In the genomic region with DNA sequence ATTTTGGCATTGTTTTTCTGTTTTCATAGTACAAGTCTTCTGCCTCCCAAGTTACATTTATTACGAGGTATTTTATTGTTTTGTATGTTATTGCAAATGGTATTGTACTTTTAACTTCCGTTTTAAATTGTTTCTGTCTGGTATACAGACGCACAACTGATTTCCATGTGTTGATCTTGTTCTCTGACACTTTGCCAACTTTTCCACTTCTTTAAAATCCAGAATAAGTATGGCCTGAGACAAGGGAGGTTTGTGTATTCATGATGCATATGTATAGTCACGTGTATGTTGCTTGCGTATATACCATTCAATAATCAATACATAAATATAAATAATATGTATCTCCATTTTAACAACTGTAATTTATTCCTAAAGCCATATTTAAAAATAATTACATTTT, we compare ENCODE assay signal across 9 cellular contexts. TPM values are rescaled to one million over a fixed set of nuclear protein-coding genes. Genes with fewer than 3 reads are reported as not detected.
DNase-seq lines count a peak whose midpoint lies in the region; ATAC-seq and TF ChIP-seq lines count a peak whose summit lies in the region.
"Had no signal": no experiment of that assay in that cellular context is flagged by ENCODE, and none has a peak within 500 bp of the region (broad histone marks: within the 10 kb centered on the region; RNA-seq: fewer than 3 reads in every experiment).

No MANE protein-coding gene starts in this region.

- no peak for DNase-seq in BE2C
- no peak for DNase-seq in MCF 10A (ENCODE audit: unreplicated experiment)
- DNase-seq in mesothelial cell of epicardium (ENCODE audit: low spot score in 2 of 2, unreplicated experiment in 2 of 2) = no peak
- DNase-seq in nucleus accumbens (lab: John Stamatoyannopoulos, UW) = no peak
- no peak for DNase-seq in DMS114 treated with DMSO at 0.1 percent for 48 hours (lab: John Stamatoyannopoulos, UW; ENCODE audit: unreplicated experiment)
- DNase-seq: DMS79 had no signal

- H3K4me1 ChIP-seq in BE2C (no peaks in the 10 kb centered on the region), KMS-11 (ENCODE audit: low read depth, poor library complexity, severe bottlenecking) (peaks cover 10% of the 10 kb centered on the region)

- H3K9ac ChIP-seq in KMS-11 = no peak overlapping the region

- BruUV-seq in MCF 10A (replicated peaks; lab: Mats Ljungman, UMichigan) = no TSS peak

- H2AFZ ChIP-seq in KMS-11 (ENCODE audit: low read depth) = peak overlapping the region; percentile 86; the same call in 1 of the 2 replicates

- no peaks in the 10 kb centered on the region for H3K36me3 Mint-ChIP-seq in MCF 10A (ENCODE audit: insufficient read depth, unreplicated experiment)
- no peaks in the 10 kb centered on the region for H3K36me3 Mint-ChIP-seq in mesothelial cell of epicardium

- H4K20me1 ChIP-seq in KMS-11 (ENCODE audit: insufficient read depth) = no peaks in the 10 kb centered on the region

- POLR2A ChIA-PET in MCF 10A (lab: Yijun Ruan, JAX) = no interaction called here

- peak overlapping the region; percentile 52 for H3K4me3 ChIP-seq in BE2C (ENCODE audit: low read depth, low read length)
- H3K4me3 ChIP-seq in KMS-11 (IDR thresholded peaks at IDR 0.05; ENCODE audit: insufficient read depth, low read depth, low read length) = no peak overlapping the region

- CTCF ChIA-PET in MCF 10A (lab: Yijun Ruan, JAX) = no interaction called here

- TF ChIP-seq CTCF in BE2C (IDR thresholded peaks at IDR 0.05; ENCODE audit: low read depth, low read length) (no peak), KMS-11 (conservative IDR thresholded peaks at IDR 0.05; ENCODE audit: low read depth, low read length) (no peak), MCF 10A (IDR thresholded peaks at IDR 0.05; ENCODE audit: unreplicated experiment) (no peak), mesothelial cell of epicardium (IDR thresholded peaks at IDR 0.05; ENCODE audit: unreplicated experiment) (no peak)

- ATAC-seq in GM21360 (IDR thresholded peaks at IDR 0.05; ENCODE audit: unreplicated experiment) = no peak
- no peak for ATAC-seq in HG02852 (IDR thresholded peaks at IDR 0.05; ENCODE audit: unreplicated experiment)

- H3K27me3 ChIP-seq in BE2C (no peaks in the 10 kb centered on the region), KMS-11 (ENCODE audit: insufficient read depth, low read depth) (no peaks in the 10 kb centered on the region)

- no peaks in the 10 kb centered on the region for H3K9me3 ChIP-seq in BE2C

- peak overlapping the region; percentile 33; the same call in 1 of the 2 replicates for H3K4me2 ChIP-seq in KMS-11

- H3K9me3 Mint-ChIP-seq in MCF 10A (ENCODE audit: unreplicated experiment) (peaks cover 13% of the 10 kb centered on the region), mesothelial cell of epicardium (peaks cover 33% of the 10 kb centered on the region)

- H3K27ac ChIP-seq in KMS-11 = no peak overlapping the region

- H3K36me3 ChIP-seq in BE2C (no peaks in the 10 kb centered on the region), KMS-11 (ENCODE audit: insufficient read depth) (no peaks in the 10 kb centered on the region)

- no peak overlapping the region for H3K27ac Mint-ChIP-seq in MCF 10A (ENCODE audit: low read depth, unreplicated experiment)
- H3K27ac Mint-ChIP-seq in mesothelial cell of epicardium = no peak overlapping the region

- no peaks in the 10 kb centered on the region for H3K79me2 ChIP-seq in KMS-11 (ENCODE audit: insufficient read depth, low read depth)

- intact Hi-C loops in MCF 10A (cut with micrococcal nuclease) = no loop called here

- H3K4me1 Mint-ChIP-seq in MCF 10A (ENCODE audit: insufficient read depth, unreplicated experiment) (peaks cover 12% of the 10 kb centered on the region), mesothelial cell of epicardium (peaks cover 11% of the 10 kb centered on the region)

- H3K27me3 Mint-ChIP-seq in MCF 10A (ENCODE audit: insufficient read depth, unreplicated experiment) (no peaks in the 10 kb centered on the region), mesothelial cell of epicardium (ENCODE audit: low read depth) (no peaks in the 10 kb centered on the region)

- H3K4me3 Mint-ChIP-seq in MCF 10A (ENCODE audit: unreplicated experiment) (peak overlapping the region; percentile 54), mesothelial cell of epicardium (peak overlapping the region; percentile 5)

RNA-seq across cellular contexts. Expression of a gene that starts 41.2 kb away (rescaled TPM):
- 0.46 TPM for polyA plus RNA-seq in BE2C (2012; ENCODE audit: insufficient read depth, insufficient read length, low read depth)
- total RNA-seq in MCF 10A (2022) (0.05 TPM in 1 of 2 replicates, not detected in the other), mesothelial cell of epicardium (15.3 to 20.4 TPM (median 18.6 TPM) in 3 replicates)

Comparison
In these comparisons a context has a peak if more than half of its experiments do, and no peak if none do; other contexts are left out.
1. RNA of a gene that starts 41.2 kb away (total RNA-seq): 15.3 to 20.4 TPM in mesothelial cell of epicardium; 0.05 TPM in MCF 10A; every median in the first group is over 10 times any median in the second.